ENCODE assay signal across 15 cellular contexts in the genomic region with DNA sequence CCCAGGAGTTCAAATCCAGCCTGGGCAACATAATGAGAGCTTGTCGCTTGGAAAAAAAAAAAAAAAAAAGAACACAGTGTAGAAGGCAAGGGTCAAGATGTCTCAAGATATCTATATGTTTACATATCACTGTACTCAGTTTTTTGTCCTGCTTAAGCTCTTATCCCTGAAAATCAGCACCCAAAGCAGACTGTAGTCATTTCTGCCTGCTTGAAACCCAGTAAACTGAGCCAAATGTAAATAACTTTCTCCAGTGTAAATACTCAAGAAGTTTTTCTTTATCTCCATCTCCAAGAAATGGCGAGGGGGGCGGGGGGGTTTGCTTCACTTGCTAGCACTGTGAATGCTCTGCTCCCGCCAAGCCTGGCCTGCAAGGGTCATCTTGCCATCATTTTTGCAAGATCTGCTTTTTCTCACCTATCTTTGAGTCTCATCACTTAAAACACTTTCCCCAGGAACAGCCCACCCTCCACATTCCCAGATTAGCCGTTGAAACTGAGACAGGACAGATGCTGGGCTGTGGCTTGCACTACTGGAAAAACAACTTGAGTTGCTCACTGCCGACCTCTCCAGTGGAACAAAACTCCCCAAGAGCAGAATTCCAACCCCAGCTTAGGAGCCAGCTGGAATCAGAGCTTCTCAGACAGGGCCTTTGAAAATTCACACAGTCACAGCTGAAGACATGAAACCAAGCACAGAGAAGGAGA. TPM values are rescaled to one million over a fixed set of nuclear protein-coding genes. Genes with fewer than 3 reads are reported as not detected.
DNase-seq lines count a peak whose midpoint lies in the region; ATAC-seq and TF ChIP-seq lines count a peak whose summit lies in the region.
"Had no signal": no experiment of that assay in that cellular context is flagged by ENCODE, and none has a peak within 500 bp of the region (broad histone marks: within the 10 kb centered on the region; RNA-seq: fewer than 3 reads in every experiment).

No MANE protein-coding gene starts in this region.

- DNase-seq in SK-N-DZ (ENCODE audit: low spot score) (peak; percentile 92), fibroblast of villous mesenchyme (ENCODE audit: low read depth) (peak; percentile 99), head of caudate nucleus (no peak), colonic mucosa (no peak), left colon (no peak)
- DNase-seq in activated CD4-positive, alpha-beta T cell treated with anti-CD3 and anti-CD28 coated beads, Interleukin-2, amount 50 U/mL, for 48 hours: no peak
- DNase-seq: activated CD8-positive, alpha-beta memory T cell treated with anti-CD3 and anti-CD28 coated beads, Interleukin-2, amount 50 U/mL, for 4 hours; activated naive CD4-positive, alpha-beta T cell; effector memory CD8-positive, alpha-beta T cell; foreskin fibroblast; stimulated activated CD4-positive, alpha-beta T cell treated with anti-CD3 and anti-CD28 coated beads, Interleukin-2, amount 100 ng/mL, for 48 hours had no signal

- no peak for TF ChIP-seq CTCF in fibroblast of villous mesenchyme (IDR thresholded peaks at IDR 0.05; ENCODE audit: insufficient read depth, low read depth, low read length)
- TF ChIP-seq CTCF in nephron (IDR thresholded peaks at IDR 0.05; ENCODE audit: unreplicated experiment in 3 of 3): no peak
- no peak for TF ChIP-seq CTCF in colonic mucosa (IDR thresholded peaks at IDR 0.05)

- intact Hi-C loops in head of caudate nucleus (cut with DNase I) (no loop called here), colonic mucosa (cut with DNase I) (no loop called here), left colon (cut with DNase I, micrococcal nuclease) (no loop called here)

- H3K27me3 ChIP-seq in stomach smooth muscle (ENCODE audit: control insufficient read depth in 1 of 2, insufficient read depth in 2 of 2, low read length in 2 of 2) (no peaks in the 10 kb centered on the region), colonic mucosa (no peaks in the 10 kb centered on the region)

- H3K4me1 Mint-ChIP-seq in nephron: peaks cover 60% of the 10 kb centered on the region

- ATAC-seq in left colon: no peak
- ATAC-seq: effector memory CD8-positive, alpha-beta T cell; mucosa of descending colon had no signal

- no peaks in the 10 kb centered on the region for H3K36me3 Mint-ChIP-seq in nephron (ENCODE audit: low read depth)

- H3K27ac ChIP-seq in stomach smooth muscle (ENCODE audit: low read length) (peak overlapping the region; percentile 77), colonic mucosa (no peak overlapping the region)
- H3K27ac ChIP-seq: PC-9 had no signal

- H3K9me3 ChIP-seq in stomach smooth muscle (ENCODE audit: control insufficient read depth in 2 of 2, low read length in 2 of 2): no peaks in the 10 kb centered on the region
- no peaks in the 10 kb centered on the region for H3K9me3 ChIP-seq in colonic mucosa
- H3K9me3 ChIP-seq: mucosa of descending colon had no signal

- H3K4me1 ChIP-seq in stomach smooth muscle (ENCODE audit: control insufficient read depth, insufficient read depth, low read length): peaks cover 50% of the 10 kb centered on the region
- H3K4me1 ChIP-seq in colonic mucosa: no peaks in the 10 kb centered on the region

- peak overlapping the region in 1 of 3 experiments; percentile 9 for H3K4me3 Mint-ChIP-seq in nephron
- H3K4me3 Mint-ChIP-seq: effector memory CD8-positive, alpha-beta T cell had no signal

- H3K27ac Mint-ChIP-seq in nephron: peak overlapping the region; percentile 85 to 96 (median 92)
- H3K27ac Mint-ChIP-seq: effector memory CD8-positive, alpha-beta T cell had no signal

- peak overlapping the region; percentile 25 to 58 for H3K9ac ChIP-seq in stomach smooth muscle (ENCODE audit: low read length in 2 of 2)
- H3K9ac ChIP-seq in colonic mucosa (ENCODE audit: low read depth in 2 of 2, low read length in 2 of 2): no peak overlapping the region

- H3K4me3 ChIP-seq in fibroblast of villous mesenchyme (ENCODE audit: low read depth, low read length): no peak overlapping the region
- peak overlapping the region in 1 of 2 donors; percentile 49 for H3K4me3 ChIP-seq in stomach smooth muscle (ENCODE audit: low read length in 2 of 2)
- no peak overlapping the region for H3K4me3 ChIP-seq in colonic mucosa
- H3K4me3 ChIP-seq: mucosa of descending colon, PC-9 had no signal

- H3K9me3 Mint-ChIP-seq in nephron: no peaks in the 10 kb centered on the region
- H3K9me3 Mint-ChIP-seq: effector memory CD8-positive, alpha-beta T cell had no signal

- no peaks in the 10 kb centered on the region for H3K36me3 ChIP-seq in stomach smooth muscle (ENCODE audit: control insufficient read depth in 2 of 2, insufficient read depth in 2 of 2, low read length in 2 of 2)
- no peaks in the 10 kb centered on the region for H3K36me3 ChIP-seq in colonic mucosa

- H3K27me3 Mint-ChIP-seq in nephron (ENCODE audit: low read depth): no peaks in the 10 kb centered on the region

RNA-seq across cellular contexts. Expression of a gene that starts 54.6 kb away (rescaled TPM):
- 0.06 and 0.48 TPM in 2 replicates for polyA plus RNA-seq in SK-N-DZ (2014; cell fraction: cytosol; rRNA removed)
- 1.8 TPM in 2 replicates for polyA plus RNA-seq in SK-N-DZ (2014; cell fraction: nucleus; rRNA removed)
- total RNA-seq in fibroblast of villous mesenchyme (5.5 and 7.3 TPM in 2 replicates), colonic mucosa (10 to 100 TPM in 1 of 2 donors, 1 to 10 TPM in 1; 7.9 to 13.7 TPM), left colon (10 to 100 TPM in 1 of 2 donors, 1 to 10 TPM in 1; 8.9 to 12.5 TPM)

Comparison
In these comparisons a context has a peak if more than half of its experiments do, and no peak if none do; other contexts are left out.
1. DNase-seq: peak in SK-N-DZ (single experiment) and fibroblast of villous mesenchyme (single experiment); none in head of caudate nucleus (0 of 42), colonic mucosa (single experiment), activated CD4-positive, alpha-beta T cell treated with anti-CD3 and anti-CD28 coated beads, Interleukin-2, amount 50 U/mL, for 48 hours (0 of 2) and left colon (0 of 2).
2. H3K9ac ChIP-seq: peak in stomach smooth muscle (2 of 2); none in colonic mucosa (0 of 2).